Comparison of ENCODE assay signal across 1 cellular context in the genomic region with DNA sequence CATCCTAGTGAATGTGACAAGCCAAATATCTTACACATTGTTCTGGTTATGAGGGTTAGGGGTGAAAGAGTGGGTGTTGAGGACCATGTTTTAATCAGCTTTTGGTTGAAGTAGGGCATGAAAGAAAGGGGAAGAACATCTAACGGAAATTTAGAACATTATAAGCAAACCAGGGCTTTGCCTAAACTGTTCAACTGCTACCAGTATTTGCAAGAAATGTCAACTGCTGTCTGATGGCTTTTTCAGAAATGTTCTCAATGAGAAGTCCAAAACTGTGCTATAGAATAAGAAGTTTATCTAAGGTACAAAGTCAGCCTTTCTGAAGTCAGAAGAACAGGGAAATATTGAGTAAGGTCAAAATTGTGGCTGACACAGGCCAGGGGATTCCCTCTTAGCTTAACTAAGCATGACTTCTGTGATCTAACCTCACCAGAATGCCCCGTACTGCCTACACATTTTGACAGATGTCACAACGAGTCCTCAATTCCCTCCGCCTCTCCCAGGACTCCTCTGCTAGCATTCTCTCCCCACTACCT.
TF ChIP-seq lines count a peak whose summit lies in the region.

No MANE protein-coding gene starts in this region.

TF ChIP-seq in WTC11, 78 proteins besides CTCF, POLR2A, EP300 and RAD21 (continued from another document):
- TF ChIP-seq, protein P1, sequence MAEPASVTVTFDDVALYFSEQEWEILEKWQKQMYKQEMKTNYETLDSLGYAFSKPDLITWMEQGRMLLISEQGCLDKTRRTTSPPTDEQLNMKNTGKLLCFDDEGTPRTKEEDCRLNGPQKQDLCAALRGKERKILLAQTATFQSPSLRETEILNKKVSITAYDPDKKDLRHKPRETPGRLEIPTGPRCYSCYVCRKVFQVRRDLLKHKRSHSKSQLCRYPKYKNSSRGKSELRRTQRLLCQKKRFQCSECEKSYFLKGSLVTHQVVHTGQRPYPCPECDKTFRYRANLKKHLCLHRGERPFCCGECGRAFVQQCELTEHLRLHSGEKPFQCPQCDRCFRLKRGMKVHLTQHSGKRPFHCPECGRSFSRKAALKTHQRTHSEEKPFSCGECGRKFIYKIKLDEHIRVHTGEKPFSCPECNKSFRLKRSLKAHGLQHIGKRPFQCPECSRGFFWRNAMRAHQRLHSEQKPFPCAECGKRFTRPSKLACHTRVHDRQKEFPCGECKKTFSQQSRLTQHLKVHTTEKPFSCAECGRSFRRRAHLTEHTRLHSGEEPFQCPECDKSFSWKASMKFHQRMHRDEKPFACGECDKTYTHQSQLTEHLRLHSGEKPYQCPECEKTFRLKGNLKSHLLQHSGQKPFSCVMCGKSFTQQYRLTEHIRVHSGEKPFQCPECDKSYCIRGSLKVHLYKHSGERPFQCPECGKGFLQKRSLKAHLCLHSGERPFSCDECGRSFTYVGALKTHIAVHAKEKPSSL (CRISPR knock-in tag; conservative IDR thresholded peaks at IDR 0.05) = no peak
- TF ChIP-seq ZBTB21 (CRISPR knock-in tag; IDR thresholded peaks at IDR 0.05; ENCODE audit: borderline replicate concordance) = no peak
